ENCODE assay signal across 20 cellular contexts in genomic region chr5:10293907-10294662, GRCh38.
"Had no signal": no experiment of that assay in that cellular context is flagged by ENCODE, and none has a peak within 500 bp of the region (broad histone marks: within the 10 kb centered on the region; RNA-seq: fewer than 3 reads in every experiment).

No MANE protein-coding gene starts in this region.

- H3K4me1 Mint-ChIP-seq: activated CD4-positive, alpha-beta T cell treated with anti-CD3 and anti-CD28 coated beads, Interleukin-2, amount 10 ng/mL, durations not matched to agents 7 days and 5 days; activated naive CD8-positive, alpha-beta T cell treated with anti-CD3 and anti-CD28 coated beads for 36 hours; central memory CD8-positive, alpha-beta T cell; immature natural killer cell; stimulated activated effector memory CD8-positive, alpha-beta T cell treated with anti-CD3 and anti-CD28 coated beads, Interleukin-12 subunit alpha, Interleukin-12 subunit beta, amount 100 ng/mL, for 72 hours had no signal

- H3K27me3 ChIP-seq: brain microvascular endothelial cell, esophagus squamous epithelium, heart left ventricle, sigmoid colon had no signal

- H3K9me3 ChIP-seq: esophagus squamous epithelium, heart left ventricle, sigmoid colon, thoracic aorta had no signal

- H3K4me3 ChIP-seq: esophagus squamous epithelium, heart left ventricle, sigmoid colon, thoracic aorta had no signal

- H3K4me3 Mint-ChIP-seq: activated CD4-positive, alpha-beta T cell treated with anti-CD3 and anti-CD28 coated beads, Interleukin-2, amount 10 ng/mL, durations not matched to agents 7 days and 5 days; activated naive CD8-positive, alpha-beta T cell treated with anti-CD3 and anti-CD28 coated beads for 36 hours; activated T-cell treated with anti-CD3 and anti-CD28 coated beads, Interleukin-2, amount 50 U/mL, for 72 hours; central memory CD8-positive, alpha-beta T cell; immature natural killer cell; nephron; stimulated activated effector memory CD8-positive, alpha-beta T cell treated with anti-CD3 and anti-CD28 coated beads, Interleukin-12 subunit alpha, Interleukin-12 subunit beta, amount 100 ng/mL, for 72 hours had no signal

- DNase-seq: activated CD4-positive, alpha-beta T cell treated with anti-CD3 and anti-CD28 coated beads, Interleukin-2, amount 10 ng/mL, durations not matched to agents 7 days and 5 days; activated CD4-positive, CD25-positive, alpha-beta regulatory T cell; activated CD8-positive, alpha-beta memory T cell treated with anti-CD3 and anti-CD28 coated beads, Interleukin-2, amount 50 U/mL, for 48 hours; activated naive CD8-positive, alpha-beta T cell treated with anti-CD3 and anti-CD28 coated beads for 36 hours; activated T-cell treated with anti-CD3 and anti-CD28 coated beads, Interleukin-2, amount 50 U/mL, for 72 hours; amygdala; brain microvascular endothelial cell; cortex of kidney; effector CD4-positive, alpha-beta T cell; esophagus squamous epithelium; heart left ventricle; immature natural killer cell; occipital lobe; sigmoid colon; T-helper 2 cell had no signal

- H3K36me3 ChIP-seq: brain microvascular endothelial cell, esophagus squamous epithelium, thoracic aorta had no signal

- H3K36me3 Mint-ChIP-seq: activated naive CD8-positive, alpha-beta T cell treated with anti-CD3 and anti-CD28 coated beads for 36 hours; stimulated activated effector memory CD8-positive, alpha-beta T cell treated with anti-CD3 and anti-CD28 coated beads, Interleukin-12 subunit alpha, Interleukin-12 subunit beta, amount 100 ng/mL, for 72 hours had no signal

- ATAC-seq: activated T-cell treated with anti-CD3 and anti-CD28 coated beads, Interleukin-2, amount 50 U/mL, for 72 hours; heart left ventricle; stimulated activated effector memory CD8-positive, alpha-beta T cell treated with anti-CD3 and anti-CD28 coated beads, Interleukin-12 subunit alpha, Interleukin-12 subunit beta, amount 100 ng/mL, for 72 hours had no signal

- H3K27ac ChIP-seq: brain microvascular endothelial cell, esophagus squamous epithelium, heart left ventricle, sigmoid colon, thoracic aorta had no signal

- H3K27ac Mint-ChIP-seq: activated CD4-positive, alpha-beta T cell treated with anti-CD3 and anti-CD28 coated beads, Interleukin-2, amount 10 ng/mL, durations not matched to agents 7 days and 5 days; activated naive CD8-positive, alpha-beta T cell treated with anti-CD3 and anti-CD28 coated beads for 36 hours; activated T-cell treated with anti-CD3 and anti-CD28 coated beads, Interleukin-2, amount 50 U/mL, for 72 hours; immature natural killer cell; nephron; progenitor cell of endocrine pancreas; stimulated activated effector memory CD8-positive, alpha-beta T cell treated with anti-CD3 and anti-CD28 coated beads, Interleukin-12 subunit alpha, Interleukin-12 subunit beta, amount 100 ng/mL, for 72 hours had no signal

- H3K27me3 Mint-ChIP-seq: activated naive CD8-positive, alpha-beta T cell treated with anti-CD3 and anti-CD28 coated beads for 36 hours; progenitor cell of endocrine pancreas had no signal

- H3K9me3 Mint-ChIP-seq: activated CD4-positive, alpha-beta T cell treated with anti-CD3 and anti-CD28 coated beads, Interleukin-2, amount 10 ng/mL, durations not matched to agents 7 days and 5 days; activated naive CD8-positive, alpha-beta T cell treated with anti-CD3 and anti-CD28 coated beads for 36 hours; activated T-cell treated with anti-CD3 and anti-CD28 coated beads, Interleukin-2, amount 50 U/mL, for 72 hours; central memory CD8-positive, alpha-beta T cell; immature natural killer cell; nephron; stimulated activated effector memory CD8-positive, alpha-beta T cell treated with anti-CD3 and anti-CD28 coated beads, Interleukin-12 subunit alpha, Interleukin-12 subunit beta, amount 100 ng/mL, for 72 hours had no signal
